In the genomic region with DNA sequence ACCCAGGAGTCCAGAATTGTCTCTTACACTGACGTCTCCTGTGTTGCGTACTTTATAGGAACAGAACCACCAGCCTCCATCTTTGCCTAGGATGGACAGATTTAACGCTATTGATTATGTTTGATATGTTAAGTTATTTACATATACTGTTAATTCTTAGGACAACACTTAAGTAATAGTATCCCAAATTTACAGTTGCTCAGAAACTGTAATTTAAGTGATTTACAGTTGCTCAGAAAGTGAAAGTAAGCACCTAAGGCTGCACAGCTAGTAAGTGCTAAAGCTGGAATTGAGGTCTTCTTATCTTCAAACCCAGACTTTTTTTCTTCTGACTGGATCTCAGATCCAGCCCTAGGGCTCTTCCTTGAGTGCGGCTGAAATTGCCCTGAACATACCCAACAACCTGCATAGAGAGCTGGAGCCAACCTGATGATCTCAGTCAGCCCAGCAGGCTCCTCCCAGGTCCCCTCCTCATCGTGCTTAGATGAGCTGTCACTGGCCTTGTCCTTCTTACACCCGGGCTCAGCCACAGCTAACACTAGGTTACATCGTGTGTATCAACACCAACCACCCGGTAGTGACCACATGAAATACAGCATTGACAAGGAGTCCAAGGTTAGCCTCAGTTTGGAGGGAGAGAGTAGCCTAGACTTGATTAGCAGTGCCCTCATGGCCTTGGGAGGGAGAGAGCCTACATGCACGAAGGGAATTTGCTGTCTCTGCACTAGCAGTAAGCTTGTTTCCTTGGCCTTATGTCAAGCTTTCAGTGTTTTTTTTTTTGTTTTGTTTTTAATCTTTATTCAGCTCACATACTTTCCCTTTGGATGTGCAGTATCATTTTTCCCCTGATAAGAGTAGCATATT, we compare ENCODE assay signal across 2 cellular contexts.
TF ChIP-seq lines count a peak whose summit lies in the region.

No MANE protein-coding gene starts in this region.

TF ChIP-seq in A549, 52 proteins besides CTCF, POLR2A, EP300 and RAD21:
- TF ChIP-seq MAX (IDR thresholded peaks at IDR 0.05), result peak; percentile 22; the same call in 1 of the 2 replicates
- no peak for TF ChIP-seq JUNB (IDR thresholded peaks at IDR 0.05)
- TF ChIP-seq REST (IDR thresholded peaks at IDR 0.05), result no peak
- TF ChIP-seq RARB (CRISPR knock-in tag; IDR thresholded peaks at IDR 0.05), result no peak
- TF ChIP-seq NR3C1 (IDR thresholded peaks at IDR 0.05), result no peak

TF ChIP-seq in liver, 16 proteins besides CTCF, POLR2A, EP300 and RAD21:
- no peak for TF ChIP-seq GABPA (IDR thresholded peaks at IDR 0.05 in 1 of 2, conservative IDR thresholded peaks at IDR 0.05 in 1 of 2)
- peak in 1 of 2 donors; percentile 8 for TF ChIP-seq HNF4A (conservative IDR thresholded peaks at IDR 0.05)
- TF ChIP-seq NR2F2 (IDR thresholded peaks at IDR 0.05), result peak; percentile 51
- TF ChIP-seq RXRA (IDR thresholded peaks at IDR 0.05), result peak in 1 of 2 donors; percentile 11
- no peak for TF ChIP-seq EGR1 (IDR thresholded peaks at IDR 0.05; ENCODE audit: low read depth in 2 of 2)
